ENCODE assay signal across 22 cellular contexts in genomic region chr6:168838000-168838399, GRCh38.
A peak's percentile ranks its signal among the peaks of the same experiment; 100 is the strongest.
DNase-seq lines count a peak whose midpoint lies in the region; ATAC-seq and TF ChIP-seq lines count a peak whose summit lies in the region.
"Had no signal": no experiment of that assay in that cellular context is flagged by ENCODE, and none has a peak within 500 bp of the region (broad histone marks: within the 10 kb centered on the region; RNA-seq: fewer than 3 reads in every experiment).

No MANE protein-coding gene starts in this region.

- H3K9me3 Mint-ChIP-seq in chondrocyte (ENCODE audit: low read depth), result peaks cover 4% of the 10 kb centered on the region
- H3K9me3 Mint-ChIP-seq: immature natural killer cell had no signal

- peaks cover 27% of the 10 kb centered on the region for H3K27me3 Mint-ChIP-seq in chondrocyte (ENCODE audit: low read depth)
- H3K27me3 Mint-ChIP-seq: CD4-positive, CD25-positive, alpha-beta regulatory T cell; dendritic cell treated with granulocyte-macrophage colony-stimulating factor and Interleukin-4, amounts not matched to agents 40 ng/mL and 50 ng/mL, for 4 days had no signal

- DNase-seq in DMS153 (lab: John Stamatoyannopoulos, UW) (peak; percentile 77), NCI-H1105 treated with DMSO at 0.1 percent for 48 hours (lab: John Stamatoyannopoulos, UW) (peak; percentile 90), NCI-H510A (lab: John Stamatoyannopoulos, UW) (peak; percentile 45), chondrocyte (ENCODE audit: low spot score) (no peak), NCI-H526 (lab: John Stamatoyannopoulos, UW) (no peak)
- DNase-seq: activated CD8-positive, alpha-beta T cell treated with anti-CD3 and anti-CD28 coated beads for 36 hours; activated naive CD4-positive, alpha-beta T cell treated with Interleukin-2 at 50 U/mL for 16 hours; activated T-cell treated with anti-CD3 and anti-CD28 coated beads, Interleukin-2, amount 50 U/mL, for 1 hour; amygdala; CD4-positive, CD25-positive, alpha-beta regulatory T cell; heart right ventricle; immature natural killer cell; NCI-H1048; NCI-H526 treated with DMSO at 0.1 percent for 48 hours; PC-3; stimulated activated CD4-positive, alpha-beta T cell treated with anti-CD3 and anti-CD28 coated beads, Interleukin-4, amount 100 ng/mL, for 4 hours; stimulated activated naive CD8-positive, alpha-beta T cell treated with anti-CD3 and anti-CD28 coated beads, Interleukin-15, amount 100 ng/mL, for 72 hours; T-helper 9 cell had no signal

- ATAC-seq in HG03521 (IDR thresholded peaks at IDR 0.05; ENCODE audit: unreplicated experiment), result no peak
- no peak for ATAC-seq in HG03196 (IDR thresholded peaks at IDR 0.05; ENCODE audit: unreplicated experiment)
- no peak for ATAC-seq in HG02610 (IDR thresholded peaks at IDR 0.05; ENCODE audit: unreplicated experiment)
- ATAC-seq: activated CD8-positive, alpha-beta T cell treated with anti-CD3 and anti-CD28 coated beads for 36 hours; PC-3; stimulated activated naive CD8-positive, alpha-beta T cell treated with anti-CD3 and anti-CD28 coated beads, Interleukin-15, amount 100 ng/mL, for 72 hours had no signal

- peak overlapping the region; percentile 1 for H3K27ac Mint-ChIP-seq in chondrocyte (ENCODE audit: unreplicated experiment)
- H3K27ac Mint-ChIP-seq: activated CD8-positive, alpha-beta T cell treated with anti-CD3 and anti-CD28 coated beads for 36 hours; CD4-positive, CD25-positive, alpha-beta regulatory T cell; dendritic cell treated with granulocyte-macrophage colony-stimulating factor and Interleukin-4, amounts not matched to agents 40 ng/mL and 50 ng/mL, for 4 days; stimulated activated naive CD8-positive, alpha-beta T cell treated with anti-CD3 and anti-CD28 coated beads, Interleukin-15, amount 100 ng/mL, for 72 hours had no signal

- TF ChIP-seq CTCF in chondrocyte (IDR thresholded peaks at IDR 0.05), result no peak

- peaks cover 41% of the 10 kb centered on the region for H3K4me1 Mint-ChIP-seq in chondrocyte (ENCODE audit: low read depth)
- H3K4me1 Mint-ChIP-seq: stimulated activated naive CD8-positive, alpha-beta T cell treated with anti-CD3 and anti-CD28 coated beads, Interleukin-15, amount 100 ng/mL, for 72 hours had no signal

- H3K36me3 Mint-ChIP-seq in chondrocyte (ENCODE audit: low read depth), result peaks cover 2% of the 10 kb centered on the region
- H3K36me3 Mint-ChIP-seq: CD4-positive, CD25-positive, alpha-beta regulatory T cell had no signal

- H3K4me3 Mint-ChIP-seq in chondrocyte (ENCODE audit: unreplicated experiment), result no peak overlapping the region
- H3K4me3 Mint-ChIP-seq: activated CD8-positive, alpha-beta T cell treated with anti-CD3 and anti-CD28 coated beads for 36 hours; CD4-positive, CD25-positive, alpha-beta regulatory T cell; dendritic cell treated with granulocyte-macrophage colony-stimulating factor and Interleukin-4, amounts not matched to agents 40 ng/mL and 50 ng/mL, for 4 days; immature natural killer cell; stimulated activated naive CD8-positive, alpha-beta T cell treated with anti-CD3 and anti-CD28 coated beads, Interleukin-15, amount 100 ng/mL, for 72 hours had no signal

Comparison
In these comparisons a context has a peak if more than half of its experiments do, and no peak if none do; other contexts are left out.
1. DNase-seq: peak in DMS153 (single experiment), NCI-H1105 treated with DMSO at 0.1 percent for 48 hours (single experiment) and NCI-H510A (single experiment); none in chondrocyte (single experiment) and NCI-H526 (0 of 2).